ENCODE assay signal across 16 cellular contexts in the genomic region with DNA sequence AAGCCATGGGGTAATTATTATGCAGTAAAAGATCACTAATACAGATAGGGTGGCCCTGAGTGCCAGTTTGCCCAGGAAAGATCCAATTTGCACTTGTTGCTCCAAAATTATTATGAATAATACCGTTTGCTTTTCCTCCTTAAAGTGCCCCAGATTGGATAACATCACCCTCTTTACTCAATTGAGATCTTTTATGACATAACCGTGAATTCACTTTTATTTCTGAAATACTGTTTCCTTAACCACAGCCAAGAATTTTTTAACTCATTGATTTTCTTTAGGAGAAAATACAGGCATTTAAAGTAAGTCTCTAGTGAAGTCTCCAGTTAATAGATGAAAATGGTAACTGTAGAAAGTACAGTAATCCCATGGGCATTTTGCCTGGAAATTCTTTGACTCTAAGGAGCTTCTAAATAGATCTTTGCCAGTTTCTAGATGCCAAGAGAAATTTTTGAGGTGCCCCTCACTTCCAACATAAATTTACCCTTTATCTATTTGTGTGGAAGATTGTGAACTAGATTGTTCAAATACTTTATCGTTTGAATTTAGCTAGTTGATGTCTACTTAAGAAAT.
DNase-seq lines count a peak whose midpoint lies in the region; ATAC-seq and TF ChIP-seq lines count a peak whose summit lies in the region.
"Had no signal": no experiment of that assay in that cellular context is flagged by ENCODE, and none has a peak within 500 bp of the region (broad histone marks: within the 10 kb centered on the region; RNA-seq: fewer than 3 reads in every experiment).

No MANE protein-coding gene starts in this region.

- no peak overlapping the region for H3K18ac ChIP-seq in IMR-90 (ENCODE audit: low read depth, low read length)

- intact Hi-C loops in IMR-90 (cut with micrococcal nuclease) = loop anchor here (5.0 kb wide), 1 partner anchor 40 kb away; no protein-coding TSS in a partner anchor
- intact Hi-C loops in activated T-helper 2 cell treated with anti-CD3 and anti-CD28 coated beads, Interferon-gamma antibody, Interleukin-2, Interleukin-4, amounts not matched to agents 10 μg/mL and 5 μg/mL and 100 μg/mL, durations not matched to agents 14 hours and 24 hours and 36 hours (cut with micrococcal nuclease) = no loop called here

- H3K4me1 Mint-ChIP-seq in memory B cell = no peaks in the 10 kb centered on the region
- peaks cover 4% of the 10 kb centered on the region for H3K4me1 Mint-ChIP-seq in activated T-helper 2 cell treated with anti-CD3 and anti-CD28 coated beads, Interferon-gamma antibody, Interleukin-2, Interleukin-4, amounts not matched to agents 10 μg/mL and 5 μg/mL and 100 μg/mL, durations not matched to agents 14 hours and 24 hours and 36 hours (ENCODE audit: low read depth)

- H2BK5ac ChIP-seq in IMR-90 (ENCODE audit: low read depth, low read length, poor library complexity, severe bottlenecking) = no peak overlapping the region

- TF ChIP-seq CTCF in AG04449 (IDR thresholded peaks at IDR 0.05; ENCODE audit: insufficient read depth, low read length, missing control alignments) = no peak
- no peak for TF ChIP-seq CTCF in IMR-90 (conservative IDR thresholded peaks at IDR 0.05; ENCODE audit: low read depth, low read length)
- TF ChIP-seq CTCF in astrocyte of the spinal cord (IDR thresholded peaks at IDR 0.05; ENCODE audit: low read depth, low read length) = no peak

- in situ Hi-C loops in IMR-90 (cut with MboI; ENCODE audit: low sequenced_read_pairs) = no loop called here
- in situ Hi-C loops in astrocyte of the spinal cord (cut with HindIII; ENCODE audit: low sequenced_read_pairs) = no loop called here

- H2BK120ac ChIP-seq in IMR-90 (ENCODE audit: low read depth, low read length) = no peak overlapping the region

- no peak overlapping the region for H2BK20ac ChIP-seq in IMR-90 (ENCODE audit: low read depth, low read length)

- H4K5ac ChIP-seq in IMR-90 (ENCODE audit: low read depth, low read length) = no peak overlapping the region

- TF ChIP-seq POLR2A in IMR-90 (IDR thresholded peaks at IDR 0.05; ENCODE audit: low read depth, low read length) = no peak

- no peak overlapping the region for H3K27ac ChIP-seq in IMR-90 (ENCODE audit: insufficient read depth, low read length)

- no peaks in the 10 kb centered on the region for H4K20me1 ChIP-seq in IMR-90 (ENCODE audit: insufficient read depth, low read length)

- H3K36me3 ChIP-seq in IMR-90 (ENCODE audit: control insufficient read depth, insufficient read depth, low read length) = peaks cover 6% of the 10 kb centered on the region; the same call in 1 of the 2 replicates

- no peak overlapping the region for H3K4me2 ChIP-seq in IMR-90 (ENCODE audit: low read depth, low read length)

- no peaks in the 10 kb centered on the region; the same call in 1 of the 2 replicates for H3K9me1 ChIP-seq in IMR-90 (ENCODE audit: insufficient read depth, low read length)

- DNase-seq in AG04449 (ENCODE audit: low read depth, low spot score) = peak; percentile 23
- DNase-seq in IMR-90 = peak; percentile 36
- peak; percentile 43 for DNase-seq in astrocyte of the spinal cord (ENCODE audit: low read depth, low spot score)
- no peak for DNase-seq in memory B cell (ENCODE audit: low spot score in 2 of 2)
- DNase-seq in Ammon's horn (ENCODE audit: low spot score) = no peak
- no peak for DNase-seq in NCI-H1436 treated with DMSO at 0.1 percent for 48 hours (lab: John Stamatoyannopoulos, UW)
- DNase-seq in activated T-helper 2 cell treated with anti-CD3 and anti-CD28 coated beads, Interferon-gamma antibody, Interleukin-2, Interleukin-4, amounts not matched to agents 10 μg/mL and 5 μg/mL and 100 μg/mL, durations not matched to agents 14 hours and 24 hours and 36 hours (ENCODE audit: low spot score) = no peak
- DNase-seq: BE2C; CD8-positive, alpha-beta T cell; DND-41; GF-D8; NCI-H1417; NCI-H2029 treated with DMSO at 0.1 percent for 48 hours; NCI-H2227 treated with DMSO at 0.1 percent for 48 hours; NCI-H524 treated with DMSO at 0.1 percent for 48 hours; SIG-M5 had no signal

- H3K56ac ChIP-seq in IMR-90 (ENCODE audit: extremely low read depth, insufficient read depth, low read length) = no peak overlapping the region

- H3K23ac ChIP-seq in IMR-90 (ENCODE audit: low read depth, low read length) = no peak overlapping the region

- H3K4ac ChIP-seq in IMR-90 (ENCODE audit: low read depth, low read length) = no peak overlapping the region

- no peak overlapping the region for H3K9ac ChIP-seq in IMR-90 (ENCODE audit: low read depth, low read length)

- no peaks in the 10 kb centered on the region for H3K27me3 Mint-ChIP-seq in memory B cell
- no peaks in the 10 kb centered on the region for H3K27me3 Mint-ChIP-seq in activated T-helper 2 cell treated with anti-CD3 and anti-CD28 coated beads, Interferon-gamma antibody, Interleukin-2, Interleukin-4, amounts not matched to agents 10 μg/mL and 5 μg/mL and 100 μg/mL, durations not matched to agents 14 hours and 24 hours and 36 hours (ENCODE audit: low read depth)

- TF ChIP-seq RAD21 in IMR-90 (IDR thresholded peaks at IDR 0.05; ENCODE audit: low read length) = no peak

- POLR2A ChIA-PET in AG04449 (lab: Yijun Ruan, JAX) (interaction anchor here (1.2 kb wide), 1 partner anchor 41 kb away, joined by 3 read pairs; no protein-coding TSS in a partner anchor), IMR-90 (lab: Charles Lee; ENCODE audit: unreplicated experiment) (no interaction called here)

- no peaks in the 10 kb centered on the region for H3K9me3 ChIP-seq in IMR-90 (ENCODE audit: control insufficient read depth, insufficient read depth, low read length)
- H3K9me3 ChIP-seq: BE2C had no signal

- ATAC-seq in IMR-90 (ENCODE audit: low read depth) = peak; percentile 63; the same call in 1 of the 2 replicates
- no peak for ATAC-seq in memory B cell (ENCODE audit: low read depth)
- ATAC-seq: CD8-positive, alpha-beta T cell had no signal

- no peaks in the 10 kb centered on the region for H3K4me1 ChIP-seq in IMR-90 (ENCODE audit: control insufficient read depth, insufficient read depth, low read length)
- H3K4me1 ChIP-seq: BE2C had no signal

- no TSS peak for BruUV-seq in IMR-90 (replicated peaks; lab: Mats Ljungman, UMichigan)

- no peak overlapping the region for H3K4me3 Mint-ChIP-seq in memory B cell
- no peak overlapping the region for H3K4me3 Mint-ChIP-seq in activated T-helper 2 cell treated with anti-CD3 and anti-CD28 coated beads, Interferon-gamma antibody, Interleukin-2, Interleukin-4, amounts not matched to agents 10 μg/mL and 5 μg/mL and 100 μg/mL, durations not matched to agents 14 hours and 24 hours and 36 hours (ENCODE audit: low read depth)
- H3K4me3 Mint-ChIP-seq: CD8-positive, alpha-beta T cell had no signal

- H3K27ac Mint-ChIP-seq in memory B cell = peak overlapping the region; percentile 36
- no peak overlapping the region for H3K27ac Mint-ChIP-seq in activated T-helper 2 cell treated with anti-CD3 and anti-CD28 coated beads, Interferon-gamma antibody, Interleukin-2, Interleukin-4, amounts not matched to agents 10 μg/mL and 5 μg/mL and 100 μg/mL, durations not matched to agents 14 hours and 24 hours and 36 hours
- H3K27ac Mint-ChIP-seq: CD8-positive, alpha-beta T cell had no signal

- H3K9me3 Mint-ChIP-seq in memory B cell = peaks cover 4% of the 10 kb centered on the region
- H3K9me3 Mint-ChIP-seq in activated T-helper 2 cell treated with anti-CD3 and anti-CD28 coated beads, Interferon-gamma antibody, Interleukin-2, Interleukin-4, amounts not matched to agents 10 μg/mL and 5 μg/mL and 100 μg/mL, durations not matched to agents 14 hours and 24 hours and 36 hours = no peaks in the 10 kb centered on the region

- H3K14ac ChIP-seq in IMR-90 (replicated peaks; ENCODE audit: low read depth, low read length) = no peak overlapping the region

- H2AK9ac ChIP-seq in IMR-90 (replicated peaks; ENCODE audit: low read depth, low read length, poor library complexity) = no peak overlapping the region

- H3K36me3 Mint-ChIP-seq in memory B cell = peaks cover 9% of the 10 kb centered on the region
- peaks cover 40% of the 10 kb centered on the region for H3K36me3 Mint-ChIP-seq in activated T-helper 2 cell treated with anti-CD3 and anti-CD28 coated beads, Interferon-gamma antibody, Interleukin-2, Interleukin-4, amounts not matched to agents 10 μg/mL and 5 μg/mL and 100 μg/mL, durations not matched to agents 14 hours and 24 hours and 36 hours (ENCODE audit: low read depth)

- no CpG with 5 or more reads among the region's 3 CpGs for WGBS in IMR-90 (ENCODE audit: extremely low coverage in 2 of 2, insufficient read length in 1 of 2), 2 experiments

- CTCF ChIA-PET in AG04449 (lab: Yijun Ruan, JAX) (interaction anchor here (1.2 to 1.5 kb wide), 3 partner anchors 35 to 157 kb away, joined by 3 read pairs; no protein-coding TSS in a partner anchor), IMR-90 (lab: Yijun Ruan, JAX) (no interaction called here)

- no peak overlapping the region for H2BK15ac ChIP-seq in IMR-90 (ENCODE audit: low read depth, low read length)

- H4K91ac ChIP-seq in IMR-90 (ENCODE audit: insufficient read depth, low read depth, low read length) = no peak overlapping the region

- no peak overlapping the region for H4K8ac ChIP-seq in IMR-90 (ENCODE audit: low read depth in 2 of 2, low read length in 2 of 2)

- no peak overlapping the region for H2AK5ac ChIP-seq in IMR-90 (ENCODE audit: low read depth, low read length)

- dilution Hi-C loops in IMR-90 (cut with HindIII; ENCODE audit: low sequenced_read_pairs, unreplicated experiment) = no loop called here

- no peaks in the 10 kb centered on the region for H3K27me3 ChIP-seq in IMR-90 (ENCODE audit: control insufficient read depth, insufficient read depth, low read length)
- H3K27me3 ChIP-seq: BE2C had no signal

- no peak overlapping the region for H2AFZ ChIP-seq in IMR-90 (replicated peaks; ENCODE audit: low read length, poor library complexity)

- peaks cover 0 to 12% of the 10 kb centered on the region in 2 experiments; a peak in 3 of 4 replicates for H3K79me1 ChIP-seq in IMR-90 (ENCODE audit: low read depth in 1 of 2, low read length in 2 of 2)

- H3K4me3 ChIP-seq in AG04449 (ENCODE audit: low read depth, low read length) (no peak overlapping the region), IMR-90 (ENCODE audit: insufficient read depth, low read depth, low read length) (no peak overlapping the region), astrocyte of the spinal cord (ENCODE audit: low read depth, low read length) (no peak overlapping the region)

TF ChIP-seq in IMR-90, 13 proteins besides CTCF, POLR2A, EP300 and RAD21 (continues in another document):
- TF ChIP-seq MAFK (IDR thresholded peaks at IDR 0.05; ENCODE audit: low read depth, low read length) (no peak), SMC3 (IDR thresholded peaks at IDR 0.05; ENCODE audit: low read depth, low read length) (no peak), FOS (IDR thresholded peaks at IDR 0.05; ENCODE audit: low read depth, low read length) (no peak)
- TF ChIP-seq, protein P1, sequence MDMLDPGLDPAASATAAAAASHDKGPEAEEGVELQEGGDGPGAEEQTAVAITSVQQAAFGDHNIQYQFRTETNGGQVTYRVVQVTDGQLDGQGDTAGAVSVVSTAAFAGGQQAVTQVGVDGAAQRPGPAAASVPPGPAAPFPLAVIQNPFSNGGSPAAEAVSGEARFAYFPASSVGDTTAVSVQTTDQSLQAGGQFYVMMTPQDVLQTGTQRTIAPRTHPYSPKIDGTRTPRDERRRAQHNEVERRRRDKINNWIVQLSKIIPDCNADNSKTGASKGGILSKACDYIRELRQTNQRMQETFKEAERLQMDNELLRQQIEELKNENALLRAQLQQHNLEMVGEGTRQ (IDR thresholded peaks at IDR 0.05; ENCODE audit: low read depth, low read length) = no peak

Comparison
In these comparisons a context has a peak if more than half of its experiments do, and no peak if none do; other contexts are left out.
1. DNase-seq: peak in AG04449 (single experiment), IMR-90 (single experiment) and astrocyte of the spinal cord (single experiment); none in memory B cell (0 of 2), Ammon's horn (single experiment), NCI-H1436 treated with DMSO at 0.1 percent for 48 hours (single experiment) and activated T-helper 2 cell treated with anti-CD3 and anti-CD28 coated beads, Interferon-gamma antibody, Interleukin-2, Interleukin-4, amounts not matched to agents 10 μg/mL and 5 μg/mL and 100 μg/mL, durations not matched to agents 14 hours and 24 hours and 36 hours (single experiment).